ENCODE assay signal across 1 cellular context in genomic region chr1:242139437-242139836, GRCh38.
TF ChIP-seq lines count a peak whose summit lies in the region.

No MANE protein-coding gene starts in this region.

TF ChIP-seq in GM12878, 131 proteins besides CTCF, POLR2A, EP300 and RAD21 (continued from another document):
- TF ChIP-seq MEF2B (IDR thresholded peaks at IDR 0.05; ENCODE audit: partially characterized antibody, poor library complexity, severe bottlenecking) (no peak), WRNIP1 (IDR thresholded peaks at IDR 0.05; ENCODE audit: borderline replicate concordance, low read depth, low read length) (no peak), ZNF687 (IDR thresholded peaks at IDR 0.05) (no peak), TARDBP (IDR thresholded peaks at IDR 0.05; ENCODE audit: borderline replicate concordance) (no peak), NFYA (IDR thresholded peaks at IDR 0.05; ENCODE audit: borderline replicate concordance, low read depth, low read length) (no peak), BMI1 (IDR thresholded peaks at IDR 0.05; ENCODE audit: borderline replicate concordance) (no peak), ETV6 (conservative IDR thresholded peaks at IDR 0.05 in 1 of 2, IDR thresholded peaks at IDR 0.05 in 1 of 2; ENCODE audit: borderline replicate concordance in 1 of 2, low read depth in 1 of 2) (no peak), IKZF1 (conservative IDR thresholded peaks at IDR 0.05) (no peak), ZNF207 (IDR thresholded peaks at IDR 0.05; ENCODE audit: borderline replicate concordance) (no peak), SRF (IDR thresholded peaks at IDR 0.05; ENCODE audit: low read depth in 2 of 2, low read length in 2 of 2) (no peak), MTA3 (IDR thresholded peaks at IDR 0.05; ENCODE audit: borderline replicate concordance, low read length) (no peak), CREB1 (IDR thresholded peaks at IDR 0.05; ENCODE audit: low read depth) (no peak)
- TF ChIP-seq, protein P1, sequence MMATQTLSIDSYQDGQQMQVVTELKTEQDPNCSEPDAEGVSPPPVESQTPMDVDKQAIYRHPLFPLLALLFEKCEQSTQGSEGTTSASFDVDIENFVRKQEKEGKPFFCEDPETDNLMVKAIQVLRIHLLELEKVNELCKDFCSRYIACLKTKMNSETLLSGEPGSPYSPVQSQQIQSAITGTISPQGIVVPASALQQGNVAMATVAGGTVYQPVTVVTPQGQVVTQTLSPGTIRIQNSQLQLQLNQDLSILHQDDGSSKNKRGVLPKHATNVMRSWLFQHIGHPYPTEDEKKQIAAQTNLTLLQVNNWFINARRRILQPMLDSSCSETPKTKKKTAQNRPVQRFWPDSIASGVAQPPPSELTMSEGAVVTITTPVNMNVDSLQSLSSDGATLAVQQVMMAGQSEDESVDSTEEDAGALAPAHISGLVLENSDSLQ (IDR thresholded peaks at IDR 0.05), result no peak
TF ChIP-seq in GM12878: peak in this region for 0.
